In the genomic region with DNA sequence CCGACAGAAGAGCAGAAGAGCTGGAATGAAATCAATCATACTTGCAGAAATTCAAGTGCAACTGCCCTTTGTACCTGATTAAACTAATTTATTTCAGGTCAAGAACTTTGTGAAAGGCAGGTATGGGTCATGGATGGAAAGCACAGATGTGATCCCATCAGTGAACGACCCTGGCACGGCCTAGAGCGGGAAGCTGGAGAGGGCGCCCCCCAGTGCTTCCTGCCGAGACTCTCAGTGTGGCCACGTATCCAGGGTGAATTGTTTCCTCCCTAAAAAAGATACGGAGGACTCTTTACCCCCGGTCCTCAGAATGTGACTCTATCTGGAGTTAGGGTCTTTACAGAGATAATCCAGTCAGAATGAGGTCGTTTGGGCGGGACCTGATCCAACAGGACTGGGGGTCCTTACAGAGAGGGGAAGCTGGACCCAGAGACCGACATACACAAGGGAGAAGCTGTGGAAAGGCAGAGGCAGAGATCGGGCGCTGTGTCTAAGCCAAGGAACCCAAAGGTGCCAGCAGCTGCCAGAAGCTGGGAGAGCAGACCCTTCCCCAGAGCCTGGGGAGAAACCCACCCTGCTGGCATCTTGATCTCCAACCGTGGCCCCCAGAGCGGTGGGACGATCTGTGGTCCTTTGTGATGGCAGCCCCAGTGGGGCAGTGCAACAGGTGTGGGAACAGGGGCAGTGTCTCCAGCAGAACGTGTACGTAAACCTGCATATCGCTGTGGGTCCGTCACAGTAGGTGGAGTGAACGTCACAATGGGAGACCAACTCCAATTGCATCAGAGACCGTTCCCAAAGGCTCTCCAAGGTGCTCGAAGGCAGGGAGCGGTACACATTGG, we compare ENCODE assay signal across 13 cellular contexts.
"Had no signal": no experiment of that assay in that cellular context is flagged by ENCODE, and none has a peak within 500 bp of the region (broad histone marks: within the 10 kb centered on the region; RNA-seq: fewer than 3 reads in every experiment).

No MANE protein-coding gene starts in this region.

- H3K4me1 ChIP-seq: adrenal gland, psoas muscle, upper lobe of right lung had no signal

- H3K27ac ChIP-seq: adrenal gland, psoas muscle, upper lobe of right lung had no signal

- H3K9me3 ChIP-seq: adrenal gland, psoas muscle, upper lobe of right lung had no signal

- H3K4me3 ChIP-seq: adrenal gland, psoas muscle, upper lobe of right lung had no signal

- ATAC-seq: naive thymus-derived CD4-positive, alpha-beta T cell; psoas muscle; T-cell; upper lobe of right lung had no signal

- H3K27me3 ChIP-seq: adrenal gland, upper lobe of right lung had no signal

- DNase-seq: activated CD4-positive, alpha-beta T cell treated with anti-CD3 and anti-CD28 coated beads for 48 hours; activated CD8-positive, alpha-beta memory T cell treated with anti-CD3 and anti-CD28 coated beads for 24 hours; activated naive CD4-positive, alpha-beta T cell treated with anti-CD3 and anti-CD28 coated beads, Interleukin-2, amount 10 ng/mL, durations not matched to agents 7 days and 5 days; adrenal gland; dermis blood vessel endothelial cell; hippocampal formation; naive thymus-derived CD4-positive, alpha-beta T cell; occipital lobe; psoas muscle; stimulated activated CD4-positive, alpha-beta T cell treated with anti-CD3 and anti-CD28 coated beads, Interleukin-4, amount 100 ng/mL, for 1 hour; stimulated activated CD8-positive, alpha-beta memory T cell treated with anti-CD3 and anti-CD28 coated beads, Interleukin-4, amount 100 ng/mL, for 48 hours; T-cell; upper lobe of right lung had no signal
